5 cellular contexts compared by ENCODE assay signal in the genomic region with DNA sequence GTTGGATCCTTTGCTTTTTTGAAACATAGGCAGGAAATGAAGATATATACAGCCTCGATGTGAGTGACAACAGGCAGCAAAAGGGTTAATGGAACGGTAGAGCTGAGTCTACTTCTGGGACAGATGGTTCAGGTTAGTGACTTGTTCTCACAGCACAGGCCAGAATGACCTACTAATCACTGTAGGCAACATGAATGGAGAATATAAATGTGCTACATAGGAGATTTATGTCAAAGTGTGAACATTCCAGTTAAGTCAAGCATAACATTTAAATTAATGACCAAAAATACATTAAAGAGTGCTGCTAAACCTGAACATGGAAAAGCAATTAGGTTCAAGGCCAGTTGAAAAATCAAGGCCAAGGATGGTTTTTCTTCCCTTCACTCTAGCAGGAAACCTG.
"Had no signal": no experiment of that assay in that cellular context is flagged by ENCODE, and none has a peak within 500 bp of the region (broad histone marks: within the 10 kb centered on the region; RNA-seq: fewer than 3 reads in every experiment).

No MANE protein-coding gene starts in this region.

- DNase-seq: H9, HCEC 1CT, KBM-7 had no signal

- H3K27ac ChIP-seq: HL-60 had no signal

- H3K4me3 ChIP-seq: GM23338 had no signal
